20 cellular contexts compared by ENCODE assay signal in genomic region chr1:16133007-16133961, GRCh38. TPM values are rescaled to one million over a fixed set of nuclear protein-coding genes. Genes with fewer than 3 reads are reported as not detected.
DNase-seq lines count a peak whose midpoint lies in the region; ATAC-seq and TF ChIP-seq lines count a peak whose summit lies in the region.
"Had no signal": no experiment of that assay in that cellular context is flagged by ENCODE, and none has a peak within 500 bp of the region (broad histone marks: within the 10 kb centered on the region; RNA-seq: fewer than 3 reads in every experiment).

No MANE protein-coding gene starts in this region.

- DNase-seq in H7 (peak; percentile 52), neural crest cell (ENCODE audit: low read depth, low spot score) (no peak), D341Med (ENCODE audit: low spot score) (no peak), substantia nigra (lab: John Stamatoyannopoulos, UW) (no peak)
- no peak for DNase-seq in activated CD8-positive, alpha-beta memory T cell treated with anti-CD3 and anti-CD28 coated beads for 24 hours
- DNase-seq: CD8-positive, alpha-beta memory T cell; HFFc6; Karpas-422; MM.1S; NCI-H1105 treated with DMSO at 0.1 percent for 48 hours; NCI-H1694 treated with DMSO at 0.1 percent for 48 hours; NCI-H2227 treated with DMSO at 0.1 percent for 48 hours; NCI-H524; NCI-H82; PC-9; SW 1271 had no signal

- no peak overlapping the region for H3K4me3 ChIP-seq in H7 (ENCODE audit: insufficient read depth, low read depth, low read length)
- H3K4me3 ChIP-seq in duodenal mucosa (ENCODE audit: low read depth in 1 of 2, low read length in 2 of 2): no peak overlapping the region
- H3K4me3 ChIP-seq: BLaER1 treated with 17β-estradiol and CSF1 and Interleukin-3, amounts not matched to agents 10 nM and 100 nM; PC-9 had no signal

- no peaks in the 10 kb centered on the region for H3K9me3 ChIP-seq in duodenal mucosa (ENCODE audit: control insufficient read depth in 1 of 2, low read length in 2 of 2)
- H3K9me3 ChIP-seq: BLaER1 treated with 17β-estradiol and CSF1 and Interleukin-3, amounts not matched to agents 10 nM and 100 nM had no signal

- H3K27me3 Mint-ChIP-seq in neural crest cell (ENCODE audit: low read depth): no peaks in the 10 kb centered on the region

- no peaks in the 10 kb centered on the region for H3K4me1 Mint-ChIP-seq in neural crest cell
- H3K4me1 Mint-ChIP-seq: CD8-positive, alpha-beta memory T cell had no signal

- H3K27ac ChIP-seq in duodenal mucosa (ENCODE audit: low read depth, low read length) (peak overlapping the region; percentile 20), substantia nigra (ENCODE audit: low read depth, low read length, poor library complexity, severe bottlenecking) (no peak overlapping the region)
- H3K27ac ChIP-seq: BLaER1 treated with 17β-estradiol and CSF1 and Interleukin-3, amounts not matched to agents 10 nM and 100 nM; PC-9 had no signal

- peak overlapping the region; percentile 50 for H3K27ac Mint-ChIP-seq in neural crest cell (ENCODE audit: unreplicated experiment)

- no peak for TF ChIP-seq EP300 in Ishikawa (IDR thresholded peaks at IDR 0.05; ENCODE audit: borderline replicate concordance)

- no peak overlapping the region for H3K4me3 Mint-ChIP-seq in neural crest cell
- H3K4me3 Mint-ChIP-seq: CD8-positive, alpha-beta memory T cell; HFFc6 had no signal

- no peak for TF ChIP-seq RAD21 in Ishikawa (IDR thresholded peaks at IDR 0.05; ENCODE audit: low read depth)

- H3K36me3 ChIP-seq in H7 (replicated peaks; ENCODE audit: control insufficient read depth, insufficient read depth, low read length) (peaks cover 44% of the 10 kb centered on the region), duodenal mucosa (ENCODE audit: control insufficient read depth in 1 of 2, insufficient read depth in 2 of 2, low read length in 2 of 2) (peaks cover 30 to 82% of the 10 kb centered on the region in 2 donors)

- H3K27me3 ChIP-seq in H7 (ENCODE audit: control insufficient read depth, insufficient read depth, low read length) (no peaks in the 10 kb centered on the region), duodenal mucosa (ENCODE audit: control insufficient read depth in 1 of 2, insufficient read depth in 2 of 2, low read length in 2 of 2) (no peaks in the 10 kb centered on the region)

- no peak overlapping the region for H3K9ac ChIP-seq in duodenal mucosa (ENCODE audit: low read depth in 1 of 2, low read length in 2 of 2)
- H3K9ac ChIP-seq: BLaER1 treated with 17β-estradiol and CSF1 and Interleukin-3, amounts not matched to agents 10 nM and 100 nM had no signal

- H3K36me3 Mint-ChIP-seq in neural crest cell (ENCODE audit: low read depth): peaks cover 5% of the 10 kb centered on the region
- H3K36me3 Mint-ChIP-seq: CD8-positive, alpha-beta memory T cell had no signal

- no peak for ATAC-seq in GM21786 (IDR thresholded peaks at IDR 0.05; ENCODE audit: unreplicated experiment)

- TF ChIP-seq CTCF in neural crest cell (conservative IDR thresholded peaks at IDR 0.05): no peak

- H3K9me3 Mint-ChIP-seq in neural crest cell: no peaks in the 10 kb centered on the region
- H3K9me3 Mint-ChIP-seq: CD8-positive, alpha-beta memory T cell; HFFc6 had no signal

- H3K4me1 ChIP-seq in duodenal mucosa (ENCODE audit: control insufficient read depth in 1 of 2, insufficient read depth in 2 of 2, low read length in 2 of 2): no peaks in the 10 kb centered on the region

TF ChIP-seq in Ishikawa, 13 proteins besides CTCF, POLR2A, EP300 and RAD21:
- TF ChIP-seq NFIC (IDR thresholded peaks at IDR 0.05) (peak; percentile 57), ZBTB7A (IDR thresholded peaks at IDR 0.05; ENCODE audit: low read depth) (no peak), TCF12 (IDR thresholded peaks at IDR 0.05; ENCODE audit: low read depth) (no peak)

RNA-seq across cellular contexts. Expression of gene EPHA2, which starts 22.6 kb away (rescaled TPM):
- 43.3 and 63.5 TPM in 2 replicates for total RNA-seq in H7 (2014; rRNA removed; shearing (Covaris generic))
- total RNA-seq in neural crest cell: 21.7 and 25.0 TPM in 2 replicates
- total RNA-seq: CD8-positive, alpha-beta memory T cell had no signal

RNA-seq across cellular contexts. Expression of gene FAM131C, which starts 59.8 kb away (rescaled TPM):
- 0.26 and 0.45 TPM in 2 replicates for total RNA-seq in H7 (2014; rRNA removed; shearing (Covaris generic))
- 0.48 and 0.68 TPM in 2 replicates for total RNA-seq in neural crest cell
